Comparison of ENCODE assay signal across 23 cellular contexts in the genomic region with DNA sequence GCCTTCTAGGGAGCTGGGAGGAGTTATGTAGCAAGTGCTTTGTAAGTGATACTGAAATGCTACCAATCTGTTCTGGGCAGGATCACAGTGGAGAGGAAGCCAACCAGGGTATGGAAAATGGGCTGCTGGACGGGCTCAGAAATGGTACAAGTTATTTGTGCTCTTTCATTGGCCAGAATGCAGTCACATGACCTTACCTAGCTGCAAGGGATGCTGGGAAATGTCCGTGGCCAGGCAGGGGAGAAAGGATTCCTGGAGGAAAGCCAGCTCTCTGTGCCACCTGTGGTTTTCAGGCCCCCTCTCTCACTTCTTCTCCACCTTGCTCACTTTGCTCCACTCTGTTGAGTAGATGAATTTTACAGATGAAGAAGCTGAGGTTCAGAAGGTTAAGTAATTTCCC. TPM values are rescaled to one million over a fixed set of nuclear protein-coding genes. Genes with fewer than 3 reads are reported as not detected.
DNase-seq lines count a peak whose midpoint lies in the region; ATAC-seq, FAIRE-seq and TF ChIP-seq lines count a peak whose summit lies in the region.
"Had no signal": no experiment of that assay in that cellular context is flagged by ENCODE, and none has a peak within 500 bp of the region (broad histone marks: within the 10 kb centered on the region; RNA-seq: fewer than 3 reads in every experiment).

No MANE protein-coding gene starts in this region.

- H3K9ac ChIP-seq in HepG2 (ENCODE audit: insufficient read depth, low read depth, low read length) (no peak overlapping the region), PC-3 (ENCODE audit: low read length) (no peak overlapping the region)

- H3K27me3 ChIP-seq in HepG2 (ENCODE audit: control insufficient read depth in 1 of 2, insufficient read depth in 2 of 2, low read length in 2 of 2) (no peaks in the 10 kb centered on the region; a peak in 1 of 5 replicates), right lobe of liver (no peaks in the 10 kb centered on the region), vagina (no peaks in the 10 kb centered on the region), PC-3 (ENCODE audit: low read length) (no peaks in the 10 kb centered on the region)
- H3K27me3 ChIP-seq: adrenal gland, dorsolateral prefrontal cortex had no signal

- CTCF ChIA-PET in HepG2 (lab: Yijun Ruan, JAX; ENCODE audit: low intra/inter-chr PET ratio, low total read pairs): no interaction called here
- CTCF ChIA-PET in WTC11 (lab: Charles Lee): interaction anchor here (1.2 kb wide), 1 partner anchor 90 kb away, joined by 3 read pairs; no protein-coding TSS in a partner anchor
- CTCF ChIA-PET in PC-3 (lab: Charles Lee): no interaction called here

- H3K79me2 ChIP-seq in HepG2 (ENCODE audit: insufficient read depth, low read length) (peaks cover 57% of the 10 kb centered on the region), PC-3 (ENCODE audit: low read length) (peaks cover 86% of the 10 kb centered on the region)

- BruUV-seq in HepG2 (replicated peaks; lab: Mats Ljungman, UMichigan): no TSS peak
- no TSS peak for BruUV-seq in PC-3 (replicated peaks; lab: Mats Ljungman, UMichigan)

- H3K27ac Mint-ChIP-seq in WTC11 (no peak overlapping the region), naive B cell (peak overlapping the region in 4 of 6 donors; percentile 22 to 73 (median 56))
- H3K27ac Mint-ChIP-seq: activated CD8-positive, alpha-beta memory T cell treated with anti-CD3 and anti-CD28 coated beads, Interleukin-2, amount 10 ng/mL, durations not matched to agents 7 days and 5 days; T-helper 17 cell had no signal

- WGBS in HepG2 (ENCODE audit: low lambda C conversion rate): 88% methylated on average over 2 of the region's 2 CpGs
- 67% methylated on average over 2 of the region's 2 CpGs for whole genome bisulfite sequencing in right lobe of liver (ENCODE audit: insufficient coverage, low coverage, low lambda C conversion rate, missing lambda C conversion rate)

- TF ChIP-seq POLR2A in HepG2 (IDR thresholded peaks at IDR 0.05; ENCODE audit: insufficient read depth in 1 of 2, low read depth in 2 of 2, low read length in 2 of 2): no peak
- TF ChIP-seq POLR2A in right lobe of liver (IDR thresholded peaks at IDR 0.05): no peak
- no peak for TF ChIP-seq POLR2A in vagina (IDR thresholded peaks at IDR 0.05)

- in situ Hi-C loops in HepG2 (cut with HindIII; ENCODE audit: extremely low pct_ligation_motif_present, low pct_unique_long_range_greater_than_20kb): no loop called here

- H3F3A ChIP-seq in PC-3 (ENCODE audit: low read length, unreplicated experiment): no peaks in the 10 kb centered on the region

- POLR2A ChIA-PET in HepG2 (lab: Yijun Ruan, JAX) (no interaction called here), WTC11 (lab: Charles Lee) (interaction anchor here (0.9 kb wide), 1 partner anchor 10 kb away, joined by 3 read pairs; no protein-coding TSS in a partner anchor), PC-3 (lab: Charles Lee; ENCODE audit: unreplicated experiment) (no interaction called here)

- H3K27ac ChIP-seq in HepG2 (ENCODE audit: extremely low read length, insufficient read depth, low read length): no peak overlapping the region
- no peak overlapping the region for H3K27ac ChIP-seq in right lobe of liver
- H3K27ac ChIP-seq in vagina: peak overlapping the region; percentile 82
- H3K27ac ChIP-seq in PC-3 (ENCODE audit: low read length): no peak overlapping the region
- H3K27ac ChIP-seq: adrenal gland had no signal

- H3K9me3 Mint-ChIP-seq in WTC11: peaks cover 20% of the 10 kb centered on the region
- H3K9me3 Mint-ChIP-seq in naive B cell: no peaks in the 10 kb centered on the region
- H3K9me3 Mint-ChIP-seq: neural crest cell had no signal

- H4K20me1 ChIP-seq in HepG2 (ENCODE audit: insufficient read depth, low read length) (0 out of 2 replicates have a peak, but pooled peaks cover 4% of the 10 kb centered on the region), PC-3 (ENCODE audit: low read length) (peaks cover 18% of the 10 kb centered on the region)

- H3K27me3 Mint-ChIP-seq in WTC11 (ENCODE audit: low read depth): no peaks in the 10 kb centered on the region
- no peaks in the 10 kb centered on the region for H3K27me3 Mint-ChIP-seq in naive B cell
- H3K27me3 Mint-ChIP-seq: activated CD8-positive, alpha-beta memory T cell treated with anti-CD3 and anti-CD28 coated beads, Interleukin-2, amount 10 ng/mL, durations not matched to agents 7 days and 5 days; CD4-positive, alpha-beta memory T cell; T-helper 17 cell had no signal

- H3K4me1 Mint-ChIP-seq in WTC11: peaks cover 14% of the 10 kb centered on the region
- peaks cover 31 to 55% (median 47%) of the 10 kb centered on the region in 3 donors for H3K4me1 Mint-ChIP-seq in naive B cell

- TF ChIP-seq RAD21 in HepG2 (CRISPR knock-in tag; IDR thresholded peaks at IDR 0.05): no peak

- no peak for FAIRE-seq in HepG2 (lab: Jason Lieb, UNC)

- H3K9me3 ChIP-seq in HepG2 (ENCODE audit: low read length) (no peaks in the 10 kb centered on the region), right lobe of liver (no peaks in the 10 kb centered on the region), vagina (no peaks in the 10 kb centered on the region), PC-3 (ENCODE audit: low read length) (no peaks in the 10 kb centered on the region)
- H3K9me3 ChIP-seq: adrenal gland had no signal

- H3K36me3 Mint-ChIP-seq in WTC11: peaks cover 43% of the 10 kb centered on the region
- H3K36me3 Mint-ChIP-seq in naive B cell: peaks cover 6 to 7% of the 10 kb centered on the region in 2 donors

- no peak overlapping the region for H2AFZ ChIP-seq in HepG2 (ENCODE audit: low read length)
- H2AFZ ChIP-seq in PC-3 (ENCODE audit: low read length): no peak overlapping the region

- H3K4me3 Mint-ChIP-seq in WTC11 (no peak overlapping the region), naive B cell (peak overlapping the region in 2 of 8 donors; percentile 25 to 30)
- H3K4me3 Mint-ChIP-seq: activated CD8-positive, alpha-beta memory T cell treated with anti-CD3 and anti-CD28 coated beads, Interleukin-2, amount 10 ng/mL, durations not matched to agents 7 days and 5 days; T-helper 17 cell had no signal

- H3K36me3 ChIP-seq in HepG2 (replicated peaks in 1 of 2; ENCODE audit: control insufficient read depth in 1 of 2, insufficient read depth in 2 of 2, low read length in 2 of 2): peaks cover 7 to 37% of the 10 kb centered on the region in 2 experiments
- H3K36me3 ChIP-seq in right lobe of liver: no peaks in the 10 kb centered on the region
- H3K36me3 ChIP-seq in vagina: peaks cover 0 to 7% of the 10 kb centered on the region in 2 donors
- H3K36me3 ChIP-seq in PC-3 (ENCODE audit: low read depth, low read length): no peaks in the 10 kb centered on the region
- H3K36me3 ChIP-seq: adrenal gland had no signal

- H3K4me3 ChIP-seq in HepG2 (replicated peaks in 1 of 3; ENCODE audit: insufficient read depth in 1 of 3, low read depth in 2 of 3, low read length in 3 of 3) (no peak overlapping the region), right lobe of liver (no peak overlapping the region), vagina (peak overlapping the region in 1 of 2 donors; percentile 14), PC-3 (ENCODE audit: low read length) (no peak overlapping the region)
- H3K4me3 ChIP-seq: adrenal gland had no signal

- no peak for DNase-seq in HepG2 (ENCODE audit: low spot score)
- DNase-seq in right lobe of liver: no peak
- no peak for DNase-seq in WTC11 (ENCODE audit: low spot score)
- no peak for DNase-seq in naive B cell
- DNase-seq in vagina (ENCODE audit: extremely low spot score in 2 of 2): no peak
- no peak for DNase-seq in COLO829 (ENCODE audit: low spot score)
- DNase-seq in GM10266 (ENCODE audit: extremely low spot score): no peak
- no peak for DNase-seq in PC-3
- DNase-seq: activated CD8-positive, alpha-beta memory T cell treated with anti-CD3 and anti-CD28 coated beads, Interleukin-2, amount 10 ng/mL, durations not matched to agents 7 days and 5 days; activated effector memory CD4-positive, alpha-beta T cell treated with Interleukin-2 at 50 U/mL for 16 hours; adrenal gland; CD4-positive, alpha-beta memory T cell; DND-41; dorsolateral prefrontal cortex; left cardiac atrium; midbrain; NCI-H2029 treated with DMSO at 0.1 percent for 48 hours; NCI-H510A treated with DMSO at 0.1 percent for 48 hours; SIG-M5; stimulated activated CD4-positive, alpha-beta T cell treated with anti-CD3 and anti-CD28 coated beads, Interleukin-12 subunit alpha, Interleukin-12 subunit beta, amount 100 ng/mL, for 4 hours; T-helper 17 cell had no signal

- H3K9me2 ChIP-seq in PC-3 (replicated peaks; ENCODE audit: low read length): no peaks in the 10 kb centered on the region

- ATAC-seq in HepG2: no peak
- no peak for ATAC-seq in right lobe of liver
- no peak for ATAC-seq in WTC11
- ATAC-seq in naive B cell (ENCODE audit: low read depth in 2 of 2): no peak
- ATAC-seq in PC-3: no peak
- ATAC-seq: activated CD8-positive, alpha-beta memory T cell treated with anti-CD3 and anti-CD28 coated beads, Interleukin-2, amount 10 ng/mL, durations not matched to agents 7 days and 5 days; esophagus mucosa; left cardiac atrium; T-helper 17 cell had no signal

- intact Hi-C loops in HepG2 (cut with micrococcal nuclease; ENCODE audit: unreplicated experiment): no loop called here
- intact Hi-C loops in right lobe of liver (cut with DNase I): loop anchor here in 1 of 2 donors (10.0 kb wide), 1 partner anchor 74 kb away; no protein-coding TSS in a partner anchor
- intact Hi-C loops in vagina (cut with DNase I): no loop called here
- intact Hi-C loops in PC-3 (cut with micrococcal nuclease): no loop called here

- H3K4me2 ChIP-seq in HepG2 (ENCODE audit: low read depth, low read length): no peak overlapping the region
- H3K4me2 ChIP-seq in PC-3 (ENCODE audit: low read length): no peak overlapping the region

- TF ChIP-seq EP300 in HepG2 (IDR thresholded peaks at IDR 0.05; ENCODE audit: low read depth in 2 of 2, low read length in 2 of 2) (no peak), HepG2 (CRISPR knock-in tag; IDR thresholded peaks at IDR 0.05; ENCODE audit: borderline replicate concordance) (no peak)

- no peak for TF ChIP-seq CTCF in HepG2 (CRISPR knock-in tag; IDR thresholded peaks at IDR 0.05)
- TF ChIP-seq CTCF in right lobe of liver (IDR thresholded peaks at IDR 0.05): no peak
- TF ChIP-seq CTCF in WTC11 (IDR thresholded peaks at IDR 0.05): no peak
- no peak for TF ChIP-seq CTCF in vagina (IDR thresholded peaks at IDR 0.05)
- no peak for TF ChIP-seq CTCF in GM10266 (IDR thresholded peaks at IDR 0.05; ENCODE audit: control insufficient read depth, insufficient read depth, low read depth, missing control alignments)
- no peak for TF ChIP-seq CTCF in PC-3 (conservative IDR thresholded peaks at IDR 0.05; ENCODE audit: low read depth, low read length)

- H3K4me1 ChIP-seq in HepG2 (ENCODE audit: insufficient read depth, low read length) (peaks cover 33% of the 10 kb centered on the region), right lobe of liver (peaks cover 0 to 9% (median 4%) of the 10 kb centered on the region in 4 donors), vagina (peaks cover 71% of the 10 kb centered on the region), PC-3 (ENCODE audit: insufficient read depth, low read length) (peaks cover 31% of the 10 kb centered on the region)

RNA-seq across cellular contexts. Expression of gene EEF2K, which starts 4.8 kb away (rescaled TPM):
- total RNA-seq in HepG2 (2016; rRNA removed; fragmentation: Illumina TruSeq; extraction: Trizol) (14.3 and 23.8 TPM in 2 replicates), right lobe of liver (10 to 100 TPM in 5 of 6 experiments, 1 to 10 TPM in 1; 10.0 to 17.5 (median 11.5) TPM), WTC11 (2021) (23.8 to 27.7 TPM (median 26.7 TPM) in 3 replicates), vagina (50.3 TPM), PC-3 (2014; rRNA removed) (9.1 and 15.0 TPM in 2 replicates)
- total RNA-seq in HepG2 (2016; cell fraction: cytosol; rRNA removed; fragmentation: Illumina TruSeq; extraction: Trizol; ENCODE audit: low read depth): 3.2 and 3.4 TPM in 2 replicates
- total RNA-seq in HepG2 (2016; cell fraction: insoluble cytoplasmic fraction; rRNA removed; fragmentation: Illumina TruSeq; extraction: Trizol): 12.5 and 22.8 TPM in 2 replicates
- total RNA-seq in HepG2 (2016; cell fraction: membrane; rRNA removed; fragmentation: Illumina TruSeq; extraction: Trizol): 8.3 and 8.6 TPM in 2 replicates
- 20.0 and 25.8 TPM in 2 replicates for total RNA-seq in HepG2 (2016; cell fraction: nucleus; rRNA removed; fragmentation: Illumina TruSeq; extraction: Trizol)
- polyA plus RNA-seq in HepG2 (2011; rRNA removed) (20.0 and 22.0 TPM in 2 replicates), naive B cell (ENCODE audit: low read depth in 6 of 6) (1 to 10 TPM; 1.2 to 2.9 (median 1.8) TPM)
- 7.4 and 8.9 TPM in 2 replicates for polyA plus RNA-seq in HepG2 (2011; cell fraction: cytosol; rRNA removed)
- 47.8 and 56.1 TPM in 2 replicates for polyA plus RNA-seq in HepG2 (2011; cell fraction: nucleus; rRNA removed)
- polyA plus RNA-seq in HepG2 (2012): 11.0 and 12.1 TPM in 2 replicates
- 1.1 and 1.2 TPM in 2 replicates for polyA plus RNA-seq in HepG2 (2016; cell fraction: cytosol; fragmentation: Illumina TruSeq; extraction: Trizol; ENCODE audit: low read depth)
- 8.7 and 10.9 TPM in 2 replicates for polyA plus RNA-seq in HepG2 (2016; cell fraction: insoluble cytoplasmic fraction; fragmentation: Illumina TruSeq; extraction: Trizol; ENCODE audit: low read depth)
- 2.6 and 3.0 TPM in 2 replicates for polyA plus RNA-seq in HepG2 (2016; cell fraction: membrane; fragmentation: Illumina TruSeq; extraction: Trizol; ENCODE audit: low read depth)
- 33.2 and 35.2 TPM in 2 replicates for polyA plus RNA-seq in HepG2 (2016; cell fraction: nucleus; fragmentation: Illumina TruSeq; extraction: Trizol; ENCODE audit: insufficient read depth, low read depth)
- 52.0 and 57.8 TPM in 2 replicates for polyA minus RNA-seq in HepG2 (2011; rRNA and poly(A)+ RNA removed; ENCODE audit: low replicate concordance)
- 14.7 and 15.5 TPM in 2 replicates for polyA minus RNA-seq in HepG2 (2011; cell fraction: cytosol; rRNA and poly(A)+ RNA removed)
- polyA minus RNA-seq in HepG2 (2011; cell fraction: nucleus; rRNA and poly(A)+ RNA removed): 23.9 and 25.6 TPM in 2 replicates

RNA-seq across cellular contexts. Expression of gene SDR42E2, which starts 48.5 kb away (rescaled TPM):
- total RNA-seq in HepG2 (2016; rRNA removed; fragmentation: Illumina TruSeq; extraction: Trizol) (0.11 TPM in 1 of 2 replicates, not detected in the other), right lobe of liver (not detected), WTC11 (2021) (0.09 to 0.18 TPM (median 0.13 TPM) in 3 replicates), vagina (not detected), PC-3 (2014; rRNA removed) (not detected in 2 replicates)
- total RNA-seq in HepG2 (2016; cell fraction: cytosol; rRNA removed; fragmentation: Illumina TruSeq; extraction: Trizol; ENCODE audit: low read depth): 0.44 and 0.71 TPM in 2 replicates
- 0.13 TPM in 1 of 2 replicates, not detected in the other for total RNA-seq in HepG2 (2016; cell fraction: insoluble cytoplasmic fraction; rRNA removed; fragmentation: Illumina TruSeq; extraction: Trizol)
- 0.17 and 0.28 TPM in 2 replicates for total RNA-seq in HepG2 (2016; cell fraction: membrane; rRNA removed; fragmentation: Illumina TruSeq; extraction: Trizol)
- total RNA-seq in HepG2 (2016; cell fraction: nucleus; rRNA removed; fragmentation: Illumina TruSeq; extraction: Trizol): 0.37 and 0.60 TPM in 2 replicates
- polyA plus RNA-seq in HepG2 (2011; rRNA removed) (0.05 TPM in 1 of 2 replicates, not detected in the other), naive B cell (ENCODE audit: low read depth in 6 of 6) (1 to 10 TPM in 1 of 6 donors, under 1 TPM in 4, not detected in 1; 0.21 to 1.2 (median 0.81) TPM)
- not detected in 2 replicates for polyA plus RNA-seq in HepG2 (2011; cell fraction: cytosol; rRNA removed)
- polyA plus RNA-seq in HepG2 (2011; cell fraction: nucleus; rRNA removed): 0.07 and 0.10 TPM in 2 replicates
- 0.17 and 0.23 TPM in 2 replicates for polyA plus RNA-seq in HepG2 (2012)
- polyA plus RNA-seq in HepG2 (2016; cell fraction: cytosol; fragmentation: Illumina TruSeq; extraction: Trizol; ENCODE audit: low read depth): 0.05 and 0.08 TPM in 2 replicates
- not detected in 2 replicates for polyA plus RNA-seq in HepG2 (2016; cell fraction: insoluble cytoplasmic fraction; fragmentation: Illumina TruSeq; extraction: Trizol; ENCODE audit: low read depth)
- polyA plus RNA-seq in HepG2 (2016; cell fraction: membrane; fragmentation: Illumina TruSeq; extraction: Trizol; ENCODE audit: low read depth): 0.07 TPM in 1 of 2 replicates, not detected in the other
- polyA plus RNA-seq in HepG2 (2016; cell fraction: nucleus; fragmentation: Illumina TruSeq; extraction: Trizol; ENCODE audit: insufficient read depth, low read depth): not detected in 2 replicates
- 0.05 and 0.14 TPM in 2 replicates for polyA minus RNA-seq in HepG2 (2011; rRNA and poly(A)+ RNA removed; ENCODE audit: low replicate concordance)
- 0.26 TPM in 1 of 2 replicates, not detected in the other for polyA minus RNA-seq in HepG2 (2011; cell fraction: cytosol; rRNA and poly(A)+ RNA removed)
- polyA minus RNA-seq in HepG2 (2011; cell fraction: nucleus; rRNA and poly(A)+ RNA removed): 0.50 and 0.77 TPM in 2 replicates
- total RNA-seq: adrenal gland, esophagus mucosa, left cardiac atrium, neural crest cell had no signal

Comparison
In these comparisons a context has a peak if more than half of its experiments do, and no peak if none do; other contexts are left out.
1. Of the 50 proteins assayed by ChIP-seq in both HepG2 and WTC11: peak only in HepG2: NFYB; only in WTC11: none; in both: none; in neither: 48; mixed calls (peak in some experiments, not most) for 1.